In the genomic region with DNA sequence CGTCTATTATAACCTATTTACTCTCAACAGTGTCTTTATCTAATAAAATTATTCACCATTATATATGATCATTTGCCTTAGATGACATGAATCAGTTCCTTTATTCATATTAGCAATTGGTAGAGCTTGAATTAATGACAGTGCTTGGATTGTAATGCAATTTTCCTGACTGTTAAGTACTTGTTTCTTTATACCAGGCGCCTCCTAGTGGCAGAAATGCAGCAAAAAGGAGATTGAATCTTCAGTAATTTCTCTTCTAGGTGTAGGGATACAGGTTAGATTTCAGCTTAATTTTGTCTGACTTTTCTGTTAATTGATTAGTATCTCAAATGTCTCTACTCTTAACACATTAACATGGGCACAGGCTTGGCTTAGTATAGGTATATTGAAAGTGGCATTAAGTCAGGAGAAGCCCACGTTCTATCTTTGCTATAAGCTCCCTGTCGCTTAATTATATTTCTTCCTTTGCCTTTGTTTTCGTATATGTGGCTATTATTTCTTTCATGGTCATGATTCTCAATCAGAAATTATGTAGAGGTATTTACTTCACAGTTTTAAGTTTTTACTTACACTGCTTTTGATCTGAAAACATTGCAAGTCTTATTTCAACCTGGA, we compare ENCODE assay signal across 8 cellular contexts. TPM values are rescaled to one million over a fixed set of nuclear protein-coding genes. Genes with fewer than 3 reads are reported as not detected.
DNase-seq lines count a peak whose midpoint lies in the region; ATAC-seq, FAIRE-seq and TF ChIP-seq lines count a peak whose summit lies in the region.

No MANE protein-coding gene starts in this region.

- peak; percentile 23 for FAIRE-seq in keratinocyte (lab: Jason Lieb, UNC)

- no peak overlapping the region for H3K4me3 Mint-ChIP-seq in T-helper 2 cell treated with Interferon-gamma antibody and Interleukin-4, amounts not matched to agents 5 μg/mL and 100 μg/mL, for 36 hours

- no peaks in the 10 kb centered on the region for H3K9me3 Mint-ChIP-seq in T-helper 2 cell treated with Interferon-gamma antibody and Interleukin-4, amounts not matched to agents 5 μg/mL and 100 μg/mL, for 36 hours

- H3K4me2 ChIP-seq in mammary epithelial cell (ENCODE audit: insufficient read depth, low read depth, low read length): no peak overlapping the region
- no peak overlapping the region for H3K4me2 ChIP-seq in keratinocyte (ENCODE audit: control insufficient read depth, extremely low read depth, insufficient read depth, low read depth, low read length)

- peak; percentile 87 for TF ChIP-seq CTCF in 22Rv1 (IDR thresholded peaks at IDR 0.05)
- peak; percentile 58 for TF ChIP-seq CTCF in GM12874 (IDR thresholded peaks at IDR 0.05; ENCODE audit: insufficient read depth, low read depth, low read length)
- TF ChIP-seq CTCF in mammary epithelial cell (conservative IDR thresholded peaks at IDR 0.05 in 1 of 2, IDR thresholded peaks at IDR 0.05 in 1 of 2; ENCODE audit: extremely low read depth in 1 of 2, insufficient read depth in 1 of 2, low read depth in 1 of 2, low read length in 2 of 2): peak; percentile 80 to 85
- TF ChIP-seq CTCF in keratinocyte (optimal IDR thresholded peaks at IDR 0.05 in 1 of 3, IDR thresholded peaks at IDR 0.05 in 1 of 3, conservative IDR thresholded peaks at IDR 0.05 in 1 of 3; ENCODE audit: extremely low read depth in 1 of 3, insufficient read depth in 2 of 3, low read length in 3 of 3): peak in 2 of 3 experiments; percentile 66 to 68

- no peaks in the 10 kb centered on the region for H3K36me3 ChIP-seq in mammary epithelial cell (ENCODE audit: insufficient read depth, low read length)
- no peaks in the 10 kb centered on the region for H3K36me3 ChIP-seq in keratinocyte (ENCODE audit: control insufficient read depth in 2 of 2, extremely low read depth in 1 of 2, insufficient read depth in 2 of 2, low read length in 2 of 2)

- WGBS in mammary epithelial cell (ENCODE audit: low coverage, missing lambda C conversion rate): 53% methylated on average over 5 of the region's 5 CpGs

- H3K4me3 ChIP-seq in mammary epithelial cell (replicated peaks in 1 of 3; ENCODE audit: insufficient read depth in 1 of 3, low read depth in 2 of 3, low read length in 3 of 3): no peak overlapping the region
- H3K4me3 ChIP-seq in keratinocyte (ENCODE audit: control insufficient read depth in 2 of 3, extremely low read depth in 1 of 3, insufficient read depth in 2 of 3, low read depth in 1 of 3, low read length in 3 of 3): no peak overlapping the region

- H3K4me1 ChIP-seq in mammary epithelial cell (ENCODE audit: insufficient read depth, low read length) (no peaks in the 10 kb centered on the region), keratinocyte (ENCODE audit: control insufficient read depth, extremely low read depth, insufficient read depth, low read length) (no peaks in the 10 kb centered on the region)

- no peak overlapping the region for H3K27ac ChIP-seq in 22Rv1
- H3K27ac ChIP-seq in mammary epithelial cell (ENCODE audit: insufficient read depth, low read depth, low read length): no peak overlapping the region
- H3K27ac ChIP-seq in keratinocyte (ENCODE audit: control insufficient read depth, insufficient read depth, low read length): no peak overlapping the region

- H3K79me2 ChIP-seq in mammary epithelial cell (ENCODE audit: insufficient read depth, low read length) (no peaks in the 10 kb centered on the region), keratinocyte (ENCODE audit: control insufficient read depth, insufficient read depth, low read length) (no peaks in the 10 kb centered on the region)

- BruUV-seq in mammary epithelial cell (replicated peaks; lab: Mats Ljungman, UMichigan): no TSS peak

- CTCF ChIA-PET in mammary epithelial cell (lab: Charles Lee; ENCODE audit: low non-redundant PET): interaction anchor here (0.6 to 0.9 kb wide), 4 partner anchors 53 to 214 kb away, joined by 3 to 8 read pairs (median 4); no protein-coding TSS in a partner anchor

- intact Hi-C loops in mammary epithelial cell (cut with micrococcal nuclease): loop anchor here (1.0 to 2.0 kb wide), 3 partner anchors 65 to 338 kb away; no protein-coding TSS in a partner anchor

- peaks cover 21% of the 10 kb centered on the region for H3K27me3 Mint-ChIP-seq in T-helper 2 cell treated with Interferon-gamma antibody and Interleukin-4, amounts not matched to agents 5 μg/mL and 100 μg/mL, for 36 hours (ENCODE audit: low read depth)

- H3K36me3 Mint-ChIP-seq in T-helper 2 cell treated with Interferon-gamma antibody and Interleukin-4, amounts not matched to agents 5 μg/mL and 100 μg/mL, for 36 hours (ENCODE audit: low read depth): no peaks in the 10 kb centered on the region

- H3K27ac Mint-ChIP-seq in T-helper 2 cell treated with Interferon-gamma antibody and Interleukin-4, amounts not matched to agents 5 μg/mL and 100 μg/mL, for 36 hours: no peak overlapping the region

- in situ Hi-C loops in mammary epithelial cell (cut with MboI; ENCODE audit: low sequenced_read_pairs in 2 of 2): loop anchor here (5.0 to 25.0 kb wide), 4 partner anchors 200 to 575 kb away; a partner anchor contains a TSS

- no peak for ATAC-seq in HG02970 (IDR thresholded peaks at IDR 0.05; ENCODE audit: low FRiP score, unreplicated experiment)

- DNase-seq in NCI-H187 treated with DMSO at 0.1 percent for 48 hours (lab: John Stamatoyannopoulos, UW): peak; percentile 4
- peak; percentile 25 for DNase-seq in T-helper 2 cell treated with Interferon-gamma antibody and Interleukin-4, amounts not matched to agents 5 μg/mL and 100 μg/mL, for 36 hours (ENCODE audit: low spot score)
- DNase-seq in mammary epithelial cell: peak; percentile 39
- DNase-seq in keratinocyte (ENCODE audit: low read depth, low spot score): peak; percentile 33
- DNase-seq in stimulated activated CD4-positive, alpha-beta T cell treated with anti-CD3 and anti-CD28 coated beads, Interleukin-2, amount 100 ng/mL, for 48 hours: peak; percentile 59 to 68

- no peaks in the 10 kb centered on the region for H3K9me1 ChIP-seq in keratinocyte (ENCODE audit: control insufficient read depth, extremely low read depth, insufficient read depth, low read length)

- no peaks in the 10 kb centered on the region for H3K4me1 Mint-ChIP-seq in T-helper 2 cell treated with Interferon-gamma antibody and Interleukin-4, amounts not matched to agents 5 μg/mL and 100 μg/mL, for 36 hours (ENCODE audit: low read depth)

- H3K9ac ChIP-seq in mammary epithelial cell (ENCODE audit: insufficient read depth, low read length) (no peak overlapping the region), keratinocyte (ENCODE audit: control insufficient read depth, extremely low read depth, insufficient read depth, low read length) (no peak overlapping the region)

- no peak overlapping the region for H2AFZ ChIP-seq in mammary epithelial cell (ENCODE audit: low read depth, low read length)
- no peak overlapping the region for H2AFZ ChIP-seq in keratinocyte (ENCODE audit: control insufficient read depth, low read length)

- dilution Hi-C loops in mammary epithelial cell (cut with HindIII; ENCODE audit: low sequenced_read_pairs) (no loop called here), keratinocyte (cut with MboI; ENCODE audit: extremely low pct_ligation_motif_present, low sequenced_read_pairs) (no loop called here)

- H3K9me3 ChIP-seq in mammary epithelial cell (replicated peaks; ENCODE audit: insufficient read depth, low read length) (no peaks in the 10 kb centered on the region), keratinocyte (ENCODE audit: control insufficient read depth, low read depth, low read length) (no peaks in the 10 kb centered on the region)

- H3K27me3 ChIP-seq in mammary epithelial cell (ENCODE audit: insufficient read depth, low read length) (no peaks in the 10 kb centered on the region), keratinocyte (ENCODE audit: control insufficient read depth, extremely low read depth, insufficient read depth, low read length) (no peaks in the 10 kb centered on the region)

- H4K20me1 ChIP-seq in mammary epithelial cell (ENCODE audit: insufficient read depth, low read length): no peaks in the 10 kb centered on the region
- H4K20me1 ChIP-seq in keratinocyte (ENCODE audit: control insufficient read depth, extremely low read depth, insufficient read depth, low read length): no peaks in the 10 kb centered on the region

RNA-seq across cellular contexts. Expression of a gene that starts 9.1 kb away (rescaled TPM):
- 10 to 100 TPM; 29.2 to 33.1 TPM for total RNA-seq in mammary epithelial cell
- polyA plus RNA-seq in mammary epithelial cell: 26.2 TPM
- polyA minus RNA-seq in mammary epithelial cell: 5.4 TPM
- polyA plus RNA-seq in keratinocyte: 8.9 to 19.9 TPM (median 15.8 TPM) in 3 replicates
- polyA plus RNA-seq in keratinocyte (2011; ENCODE audit: low read depth): 6.2 TPM
- 13.3 and 13.5 TPM in 2 replicates for polyA plus RNA-seq in keratinocyte (2011; cell fraction: cytosol; rRNA removed)
- polyA plus RNA-seq in keratinocyte (2011; cell fraction: nucleus; rRNA removed): 17.1 and 18.2 TPM in 2 replicates
- 4.6 and 15.1 TPM in 2 replicates for polyA plus RNA-seq in keratinocyte (2012; ENCODE audit: low replicate concordance)
- polyA minus RNA-seq in keratinocyte: 10.2 to 17.8 TPM (median 14.9 TPM) in 3 replicates
- 6.9 TPM for polyA minus RNA-seq in keratinocyte (2011; cell fraction: cytosol; rRNA and poly(A)+ RNA removed)
- polyA minus RNA-seq in keratinocyte (2011; cell fraction: nucleus; rRNA and poly(A)+ RNA removed): 11.1 and 19.5 TPM in 2 replicates

RNA-seq across cellular contexts. Expression of a gene that starts 43.3 kb away (rescaled TPM):
- 10 to 100 TPM; 28.3 to 41.6 TPM for total RNA-seq in mammary epithelial cell
- polyA plus RNA-seq in mammary epithelial cell (13.8 TPM), keratinocyte (14.4 to 25.5 TPM (median 20.7 TPM) in 3 replicates)
- polyA minus RNA-seq in mammary epithelial cell (5.8 TPM), keratinocyte (4.3 to 16.8 TPM (median 13.1 TPM) in 3 replicates)
- polyA plus RNA-seq in keratinocyte (2011; ENCODE audit: low read depth): 18.7 TPM
- polyA plus RNA-seq in keratinocyte (2011; cell fraction: cytosol; rRNA removed): 10.6 and 23.0 TPM in 2 replicates
- polyA plus RNA-seq in keratinocyte (2011; cell fraction: nucleus; rRNA removed): 19.4 and 20.5 TPM in 2 replicates
- 9.6 and 9.7 TPM in 2 replicates for polyA plus RNA-seq in keratinocyte (2012; ENCODE audit: low replicate concordance)
- 94.6 TPM for polyA minus RNA-seq in keratinocyte (2011; cell fraction: cytosol; rRNA and poly(A)+ RNA removed)
- polyA minus RNA-seq in keratinocyte (2011; cell fraction: nucleus; rRNA and poly(A)+ RNA removed): 18.8 and 27.7 TPM in 2 replicates

Comparison
In these comparisons a context has a peak if more than half of its experiments do, and no peak if none do; other contexts are left out.
1. DNase-seq: peak in every context shown above with its lines; median percentile 64 in stimulated activated CD4-positive, alpha-beta T cell treated with anti-CD3 and anti-CD28 coated beads, Interleukin-2, amount 100 ng/mL, for 48 hours; 39 in mammary epithelial cell; 33 in keratinocyte; 25 in T-helper 2 cell treated with Interferon-gamma antibody and Interleukin-4, amounts not matched to agents 5 μg/mL and 100 μg/mL, for 36 hours; 4 in NCI-H187 treated with DMSO at 0.1 percent for 48 hours.